In the genomic region with DNA sequence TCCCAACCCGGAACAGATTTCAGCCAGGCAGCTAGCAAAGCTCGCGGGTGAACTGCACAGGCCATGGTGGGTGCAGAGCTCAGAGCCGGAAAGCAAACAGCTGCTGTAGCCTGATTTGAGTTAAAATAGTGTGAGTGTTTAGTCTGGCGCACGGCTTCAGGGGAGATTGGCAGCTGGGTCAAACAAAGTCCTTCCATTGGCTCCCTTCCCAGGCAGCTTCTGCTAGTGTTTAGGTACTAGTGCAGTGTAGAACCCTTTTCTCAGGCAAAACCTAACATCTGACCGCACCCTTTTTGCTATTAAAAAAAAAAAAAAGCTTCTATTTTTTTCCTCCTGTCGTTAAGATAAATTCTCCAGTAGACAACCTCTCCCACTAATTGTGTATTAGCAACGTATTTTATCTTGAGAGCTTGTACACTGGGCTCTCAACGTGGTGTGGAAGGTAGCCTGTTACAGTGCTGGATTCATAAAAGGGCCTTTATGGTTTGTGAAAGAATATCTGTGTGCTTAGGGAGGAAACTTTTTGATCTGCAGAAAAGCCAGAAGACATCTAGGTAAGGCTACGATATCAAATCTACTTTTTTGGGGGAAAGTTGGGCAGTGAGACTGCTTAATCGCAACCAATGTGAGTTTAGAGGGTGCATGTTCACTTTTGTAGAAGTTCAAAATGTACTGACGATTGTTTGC, we compare ENCODE assay signal across 8 cellular contexts.
DNase-seq lines count a peak whose midpoint lies in the region; ATAC-seq and TF ChIP-seq lines count a peak whose summit lies in the region.

No MANE protein-coding gene starts in this region.

- intact Hi-C loops in Calu3 (cut with micrococcal nuclease; ENCODE audit: unreplicated experiment) = no loop called here
- intact Hi-C loops in ovary (cut with DNase I) = no loop called here

- H3K27me3 ChIP-seq in ovary = no peaks in the 10 kb centered on the region

- no peak for TF ChIP-seq EP300 in ovary (IDR thresholded peaks at IDR 0.05)

- POLR2A ChIA-PET in activated CD8-positive, alpha-beta T cell treated with anti-CD3 and anti-CD28 coated beads, Interleukin-2, amount 10 ng/mL, durations not matched to agents 7 days and 5 days (lab: Charles Lee) = no interaction called here

- no peak for TF ChIP-seq POLR2A in ovary (IDR thresholded peaks at IDR 0.05)

- TF ChIP-seq CTCF in Calu3 (IDR thresholded peaks at IDR 0.05; ENCODE audit: unreplicated experiment) (no peak), fibroblast of pulmonary artery (IDR thresholded peaks at IDR 0.05; ENCODE audit: low read length, missing control alignments) (no peak), ovary (IDR thresholded peaks at IDR 0.05) (no peak)

- BruUV-seq in Calu3 (replicated peaks; lab: Mats Ljungman, UMichigan) = no TSS peak

- DNase-seq in Calu3 (no peak), NCI-H774 (lab: John Stamatoyannopoulos, UW) (peak; percentile 91), fibroblast of pulmonary artery (ENCODE audit: low read depth) (peak; percentile 96), ovary (peak; percentile 78 to 89 (median 82)), activated gamma-delta T cell (lab: John Stamatoyannopoulos, UW) (no peak), NCI-H1694 treated with DMSO at 0.1 percent for 48 hours (lab: John Stamatoyannopoulos, UW) (no peak), SHP77 treated with DMSO at 0.1 percent for 48 hours (lab: John Stamatoyannopoulos, UW) (no peak)
- DNase-seq in activated CD8-positive, alpha-beta T cell treated with anti-CD3 and anti-CD28 coated beads, Interleukin-2, amount 10 ng/mL, durations not matched to agents 7 days and 5 days = no peak

- H3K9me3 Mint-ChIP-seq in Calu3 (ENCODE audit: low read depth, unreplicated experiment) = no peaks in the 10 kb centered on the region
- H3K9me3 Mint-ChIP-seq in activated CD8-positive, alpha-beta T cell treated with anti-CD3 and anti-CD28 coated beads, Interleukin-2, amount 10 ng/mL, durations not matched to agents 7 days and 5 days (ENCODE audit: insufficient read depth) = peaks cover 6% of the 10 kb centered on the region

- peaks cover 4% of the 10 kb centered on the region for H3K4me1 ChIP-seq in ovary (ENCODE audit: insufficient read depth)

- H3K4me1 Mint-ChIP-seq in Calu3 (ENCODE audit: low read depth, unreplicated experiment) = no peaks in the 10 kb centered on the region
- H3K4me1 Mint-ChIP-seq in activated CD8-positive, alpha-beta T cell treated with anti-CD3 and anti-CD28 coated beads, Interleukin-2, amount 10 ng/mL, durations not matched to agents 7 days and 5 days (ENCODE audit: low read depth) = no peaks in the 10 kb centered on the region

- no peaks in the 10 kb centered on the region for H3K27me3 Mint-ChIP-seq in Calu3 (ENCODE audit: unreplicated experiment)
- no peaks in the 10 kb centered on the region for H3K27me3 Mint-ChIP-seq in activated CD8-positive, alpha-beta T cell treated with anti-CD3 and anti-CD28 coated beads, Interleukin-2, amount 10 ng/mL, durations not matched to agents 7 days and 5 days (ENCODE audit: low read depth)

- H3K4me3 ChIP-seq in fibroblast of pulmonary artery (replicated peaks; ENCODE audit: low read depth, low read length) (peak overlapping the region; percentile 69), ovary (peak overlapping the region; percentile 43)

- 1 to 3% (median 1%) methylated on average over 13 of the region's 13 CpGs for WGBS in ovary, 3 donors

- H3K27ac ChIP-seq in ovary = peak overlapping the region; percentile 26 to 87

- H3K36me3 ChIP-seq in ovary = no peaks in the 10 kb centered on the region

- no peak for ATAC-seq in activated CD8-positive, alpha-beta T cell treated with anti-CD3 and anti-CD28 coated beads, Interleukin-2, amount 10 ng/mL, durations not matched to agents 7 days and 5 days

- CTCF ChIA-PET in Calu3 (lab: Charles Lee) = interaction anchor here (0.6 to 0.7 kb wide), 2 partner anchors 160 to 240 kb away, joined by 3 to 4 read pairs; no protein-coding TSS in a partner anchor
- CTCF ChIA-PET in activated CD8-positive, alpha-beta T cell treated with anti-CD3 and anti-CD28 coated beads, Interleukin-2, amount 10 ng/mL, durations not matched to agents 7 days and 5 days (lab: Charles Lee) = no interaction called here

- H3K36me3 Mint-ChIP-seq in Calu3 (ENCODE audit: insufficient read depth, unreplicated experiment) = no peaks in the 10 kb centered on the region
- H3K36me3 Mint-ChIP-seq in activated CD8-positive, alpha-beta T cell treated with anti-CD3 and anti-CD28 coated beads, Interleukin-2, amount 10 ng/mL, durations not matched to agents 7 days and 5 days (ENCODE audit: low read depth) = no peaks in the 10 kb centered on the region

- no peaks in the 10 kb centered on the region for H3K9me3 ChIP-seq in ovary

- H3K27ac Mint-ChIP-seq in Calu3 (ENCODE audit: unreplicated experiment) = no peak overlapping the region
- H3K27ac Mint-ChIP-seq in activated CD8-positive, alpha-beta T cell treated with anti-CD3 and anti-CD28 coated beads, Interleukin-2, amount 10 ng/mL, durations not matched to agents 7 days and 5 days = no peak overlapping the region

- H3K4me3 Mint-ChIP-seq in Calu3 (ENCODE audit: low read depth, unreplicated experiment) = peak overlapping the region; percentile 26
- no peak overlapping the region for H3K4me3 Mint-ChIP-seq in activated CD8-positive, alpha-beta T cell treated with anti-CD3 and anti-CD28 coated beads, Interleukin-2, amount 10 ng/mL, durations not matched to agents 7 days and 5 days

Comparison
In these comparisons a context has a peak if more than half of its experiments do, and no peak if none do; other contexts are left out.
1. DNase-seq: peak in NCI-H774 (single experiment), fibroblast of pulmonary artery (single experiment) and ovary (5 of 5); none in Calu3 (single experiment), activated gamma-delta T cell (single experiment), NCI-H1694 treated with DMSO at 0.1 percent for 48 hours (single experiment), activated CD8-positive, alpha-beta T cell treated with anti-CD3 and anti-CD28 coated beads, Interleukin-2, amount 10 ng/mL, durations not matched to agents 7 days and 5 days (single experiment) and SHP77 treated with DMSO at 0.1 percent for 48 hours (single experiment).